Comparison of ENCODE assay signal across 8 cellular contexts in the genomic region with DNA sequence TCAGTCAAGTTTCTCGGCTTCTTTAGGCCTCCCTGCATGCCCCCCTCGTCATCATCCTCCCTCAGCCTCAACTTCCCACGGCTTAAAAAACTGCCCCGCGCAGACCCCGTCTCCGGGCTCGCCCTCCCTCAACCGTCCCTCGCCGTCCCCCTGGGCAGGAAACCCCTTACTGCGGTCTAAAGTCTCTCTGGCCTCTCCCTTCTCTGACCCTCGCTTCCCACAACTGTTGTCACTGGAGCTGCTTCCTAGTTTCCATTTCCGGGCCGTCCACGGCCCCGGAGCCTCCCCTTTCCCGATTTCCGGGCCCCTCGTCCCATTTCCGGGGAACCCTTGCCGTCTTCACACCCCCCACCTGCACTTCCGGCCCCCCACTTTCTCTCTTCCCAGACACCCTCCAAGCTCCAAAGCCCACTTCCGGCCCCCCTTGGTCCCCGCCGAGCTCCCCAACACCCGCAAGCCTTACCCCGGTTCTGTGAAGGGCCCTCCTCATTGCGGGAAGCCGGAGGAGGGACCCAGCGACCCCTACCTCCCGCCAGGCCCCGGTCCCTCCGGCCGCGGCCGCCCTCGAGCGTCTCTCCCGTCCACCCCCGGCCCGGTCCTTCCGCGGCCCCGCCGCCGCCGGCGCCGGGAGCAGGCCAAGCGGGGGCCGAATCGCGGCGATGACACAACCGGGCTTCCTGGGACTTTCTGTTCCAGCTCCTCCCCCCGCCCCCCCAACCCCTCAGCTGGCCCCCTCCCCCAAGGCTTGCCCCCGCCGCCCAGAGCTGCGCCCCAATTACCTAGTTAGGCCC. TPM values are rescaled to one million over a fixed set of nuclear protein-coding genes. Genes with fewer than 3 reads are reported as not detected.
DNase-seq lines count a peak whose midpoint lies in the region; ATAC-seq and TF ChIP-seq lines count a peak whose summit lies in the region.

No MANE protein-coding gene starts in this region.

- no peaks in the 10 kb centered on the region for H3K27me3 ChIP-seq in CD8-positive, alpha-beta T cell (ENCODE audit: insufficient read depth, low read length)
- H3K27me3 ChIP-seq in foreskin keratinocyte, result no peaks in the 10 kb centered on the region
- no peaks in the 10 kb centered on the region for H3K27me3 ChIP-seq in neuron (ENCODE audit: insufficient read depth, low read length)

- peaks cover 55% of the 10 kb centered on the region for H3K4me1 Mint-ChIP-seq in CD8-positive, alpha-beta T cell (ENCODE audit: low read depth)

- H3K4me1 ChIP-seq in CD8-positive, alpha-beta T cell (ENCODE audit: insufficient read depth, low read length), result peaks cover 35% of the 10 kb centered on the region
- peaks cover 15% of the 10 kb centered on the region for H3K4me1 ChIP-seq in foreskin keratinocyte
- peaks cover 7% of the 10 kb centered on the region for H3K4me1 ChIP-seq in neuron (ENCODE audit: insufficient read depth, low read length)

- DNase-seq in CD8-positive, alpha-beta T cell, result peak; percentile 38 to 84 (median 72)
- DNase-seq in activated gamma-delta T cell treated with Interleukin-2 at 50 U/mL for 16 hours (peak; percentile 73), foreskin keratinocyte (peak in 1 of 2 donors; percentile 50), superior temporal gyrus (ENCODE audit: extremely low spot score) (peak; percentile 76)

- peak; percentile 21 for ATAC-seq in CD8-positive, alpha-beta T cell
- ATAC-seq in GM19452 (IDR thresholded peaks at IDR 0.05; ENCODE audit: unreplicated experiment), result peak; percentile 26
- peak; percentile 3 for ATAC-seq in HG03558 (IDR thresholded peaks at IDR 0.05; ENCODE audit: extremely low read depth, unreplicated experiment)
- peak; percentile 51 for ATAC-seq in foreskin keratinocyte

- H3K9me3 Mint-ChIP-seq in CD8-positive, alpha-beta T cell, result no peaks in the 10 kb centered on the region

- peak overlapping the region; percentile 88 for H3K27ac ChIP-seq in CD8-positive, alpha-beta T cell (ENCODE audit: low read depth, low read length)
- H3K27ac ChIP-seq in foreskin keratinocyte, result peak overlapping the region; percentile 94

- H3K4me3 ChIP-seq in CD8-positive, alpha-beta T cell (ENCODE audit: low read depth, low read length), result peak overlapping the region; percentile 99
- H3K4me3 ChIP-seq in neuron (ENCODE audit: low read length), result peak overlapping the region; percentile 78

- no peaks in the 10 kb centered on the region for H3K9me3 ChIP-seq in CD8-positive, alpha-beta T cell (ENCODE audit: low read length)
- H3K9me3 ChIP-seq in neuron (ENCODE audit: low read length), result peaks cover 2% of the 10 kb centered on the region

- H3K36me3 ChIP-seq in CD8-positive, alpha-beta T cell (ENCODE audit: insufficient read depth, low read length), result peaks cover 5% of the 10 kb centered on the region
- H3K36me3 ChIP-seq in neuron (ENCODE audit: insufficient read depth, low read length), result peaks cover 17% of the 10 kb centered on the region

- H3K36me3 Mint-ChIP-seq in CD8-positive, alpha-beta T cell, result peaks cover 44% of the 10 kb centered on the region

- H3K27me3 Mint-ChIP-seq in CD8-positive, alpha-beta T cell (ENCODE audit: low read depth), result no peaks in the 10 kb centered on the region

- H3K27ac Mint-ChIP-seq in CD8-positive, alpha-beta T cell, result peak overlapping the region; percentile 99

- peak overlapping the region; percentile 99 for H3K4me3 Mint-ChIP-seq in CD8-positive, alpha-beta T cell

- H2AFZ ChIP-seq in neuron (ENCODE audit: low read depth, low read length), result no peak overlapping the region

- CTCF ChIA-PET in CD8-positive, alpha-beta T cell (lab: Charles Lee), result interaction anchor here (0.9 to 2.0 kb wide), 4 partner anchors 12 to 140 kb away, joined by 3 to 8 read pairs (median 3); no protein-coding TSS in a partner anchor

- no peak for TF ChIP-seq CTCF in CD8-positive, alpha-beta T cell (IDR thresholded peaks at IDR 0.05)
- no peak for TF ChIP-seq CTCF in foreskin keratinocyte (conservative IDR thresholded peaks at IDR 0.05)

- POLR2A ChIA-PET in CD8-positive, alpha-beta T cell (lab: Charles Lee), result interaction anchor here (0.6 to 2.3 kb wide), 16 partner anchors 10 to 1543 kb away, joined by 3 to 15 read pairs (median 4); a partner anchor contains a TSS

- intact Hi-C loops in CD8-positive, alpha-beta T cell (cut with DNase I, micrococcal nuclease), result loop anchor here (2.0 to 10.0 kb wide), 10 partner anchors 64 to 1864 kb away; a partner anchor contains a TSS

TF ChIP-seq in PFSK-1, 5 proteins besides CTCF, POLR2A, EP300 and RAD21:
- 0 out of 2 replicates have a peak, but pooled peaks have one; percentile 9 for TF ChIP-seq POLR2AphosphoS5 (IDR thresholded peaks at IDR 0.05; ENCODE audit: low read depth, low read length)
- no peak for TF ChIP-seq TAF1 (IDR thresholded peaks at IDR 0.05; ENCODE audit: borderline replicate concordance, insufficient read depth, low read length)
- TF ChIP-seq, protein P1, sequence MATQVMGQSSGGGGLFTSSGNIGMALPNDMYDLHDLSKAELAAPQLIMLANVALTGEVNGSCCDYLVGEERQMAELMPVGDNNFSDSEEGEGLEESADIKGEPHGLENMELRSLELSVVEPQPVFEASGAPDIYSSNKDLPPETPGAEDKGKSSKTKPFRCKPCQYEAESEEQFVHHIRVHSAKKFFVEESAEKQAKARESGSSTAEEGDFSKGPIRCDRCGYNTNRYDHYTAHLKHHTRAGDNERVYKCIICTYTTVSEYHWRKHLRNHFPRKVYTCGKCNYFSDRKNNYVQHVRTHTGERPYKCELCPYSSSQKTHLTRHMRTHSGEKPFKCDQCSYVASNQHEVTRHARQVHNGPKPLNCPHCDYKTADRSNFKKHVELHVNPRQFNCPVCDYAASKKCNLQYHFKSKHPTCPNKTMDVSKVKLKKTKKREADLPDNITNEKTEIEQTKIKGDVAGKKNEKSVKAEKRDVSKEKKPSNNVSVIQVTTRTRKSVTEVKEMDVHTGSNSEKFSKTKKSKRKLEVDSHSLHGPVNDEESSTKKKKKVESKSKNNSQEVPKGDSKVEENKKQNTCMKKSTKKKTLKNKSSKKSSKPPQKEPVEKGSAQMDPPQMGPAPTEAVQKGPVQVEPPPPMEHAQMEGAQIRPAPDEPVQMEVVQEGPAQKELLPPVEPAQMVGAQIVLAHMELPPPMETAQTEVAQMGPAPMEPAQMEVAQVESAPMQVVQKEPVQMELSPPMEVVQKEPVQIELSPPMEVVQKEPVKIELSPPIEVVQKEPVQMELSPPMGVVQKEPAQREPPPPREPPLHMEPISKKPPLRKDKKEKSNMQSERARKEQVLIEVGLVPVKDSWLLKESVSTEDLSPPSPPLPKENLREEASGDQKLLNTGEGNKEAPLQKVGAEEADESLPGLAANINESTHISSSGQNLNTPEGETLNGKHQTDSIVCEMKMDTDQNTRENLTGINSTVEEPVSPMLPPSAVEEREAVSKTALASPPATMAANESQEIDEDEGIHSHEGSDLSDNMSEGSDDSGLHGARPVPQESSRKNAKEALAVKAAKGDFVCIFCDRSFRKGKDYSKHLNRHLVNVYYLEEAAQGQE (IDR thresholded peaks at IDR 0.05; ENCODE audit: insufficient read depth in 1 of 2, low read depth in 2 of 2, low read length in 2 of 2), result no peak

RNA-seq across cellular contexts. Expression of a gene that starts 0.5 kb away (rescaled TPM):
- total RNA-seq in CD8-positive, alpha-beta T cell, result 100 to 1,000 TPM; 156 to 167 TPM
- 33.6 TPM for polyA plus RNA-seq in PFSK-1 (2012; ENCODE audit: insufficient read length, low read depth)
- 176 and 196 TPM in 2 replicates for total RNA-seq in foreskin keratinocyte
- polyA plus RNA-seq in foreskin keratinocyte, result 25.8 and 33.9 TPM in 2 replicates

RNA-seq across cellular contexts. Expression of a gene that starts 1.0 kb away (rescaled TPM):
- 1 to 10 TPM; 1.0 TPM for total RNA-seq in CD8-positive, alpha-beta T cell
- 1.0 TPM for polyA plus RNA-seq in PFSK-1 (2012; ENCODE audit: insufficient read length, low read depth)
- total RNA-seq in foreskin keratinocyte, result 1.9 and 2.2 TPM in 2 replicates
- 1.2 TPM in 2 replicates for polyA plus RNA-seq in foreskin keratinocyte
